22 cellular contexts compared by ENCODE assay signal in genomic region chr16:21179126-21179982, GRCh38. TPM values are rescaled to one million over a fixed set of nuclear protein-coding genes. Genes with fewer than 3 reads are reported as not detected.
DNase-seq lines count a peak whose midpoint lies in the region; ATAC-seq, FAIRE-seq and TF ChIP-seq lines count a peak whose summit lies in the region.
"Had no signal": no experiment of that assay in that cellular context is flagged by ENCODE, and none has a peak within 500 bp of the region (broad histone marks: within the 10 kb centered on the region; RNA-seq: fewer than 3 reads in every experiment).

No MANE protein-coding gene starts in this region.

- no peak for TF ChIP-seq POLR2A in K562 (conservative IDR thresholded peaks at IDR 0.05)

- no peaks in the 10 kb centered on the region for H3K9me1 ChIP-seq in K562 (ENCODE audit: control insufficient read depth, insufficient read depth, low read length)

- peaks cover 2% of the 10 kb centered on the region for H3K9me3 Mint-ChIP-seq in Calu3 (ENCODE audit: low read depth, unreplicated experiment)

- no peak overlapping the region for H3K27ac ChIP-seq in K562 (ENCODE audit: extremely low read depth, low read depth, low read length)
- peak overlapping the region; percentile 52 for H3K27ac ChIP-seq in left ventricle myocardium inferior (replicated peaks)
- H3K27ac ChIP-seq in hepatocyte = no peak overlapping the region
- H3K27ac ChIP-seq: BLaER1, PC-9 had no signal

- H3K79me2 ChIP-seq in K562 (ENCODE audit: control insufficient read depth, insufficient read depth, low read length) = no peaks in the 10 kb centered on the region
- H3K79me2 ChIP-seq in hepatocyte = no peaks in the 10 kb centered on the region

- DNase-seq in Calu3 (no peak), K562 (ENCODE audit: extremely low read depth in 1 of 4, low spot score in 3 of 4) (no peak), left ventricle myocardium inferior (no peak), sciatic nerve (ENCODE audit: low spot score) (peak; percentile 73), GDM1 (lab: John Stamatoyannopoulos, UW) (no peak), hepatocyte (ENCODE audit: low spot score) (no peak)
- DNase-seq: CD4-positive, alpha-beta memory T cell; GOT3; NCI-H1048; NCI-H1436; NCI-H1930; NCI-H345; NCI-H524 treated with DMSO at 0.1 percent for 48 hours; PC-9 had no signal

- H3K36me3 ChIP-seq in K562 (ENCODE audit: control insufficient read depth, insufficient read depth, low read length) = peaks cover 12% of the 10 kb centered on the region; the same call in 2 of the 3 replicates
- H3K36me3 ChIP-seq in left ventricle myocardium inferior = peaks cover 93% of the 10 kb centered on the region
- H3K36me3 ChIP-seq in hepatocyte (replicated peaks; ENCODE audit: insufficient read depth, low read depth) = no peaks in the 10 kb centered on the region

- H3K27me3 ChIP-seq in K562 (ENCODE audit: control insufficient read depth in 2 of 2, insufficient read depth in 2 of 2, low read length in 2 of 2) (no peaks in the 10 kb centered on the region), left ventricle myocardium inferior (ENCODE audit: low read depth) (no peaks in the 10 kb centered on the region), hepatocyte (no peaks in the 10 kb centered on the region)
- H3K27me3 ChIP-seq: BLaER1 had no signal

- H3K4me1 ChIP-seq in K562 (replicated peaks in 1 of 2; ENCODE audit: control insufficient read depth in 2 of 2, insufficient read depth in 2 of 2, low read length in 2 of 2) = no peaks in the 10 kb centered on the region
- H3K4me1 ChIP-seq in left ventricle myocardium inferior = peaks cover 6% of the 10 kb centered on the region
- no peaks in the 10 kb centered on the region for H3K4me1 ChIP-seq in hepatocyte (ENCODE audit: insufficient read depth)

- H3K9ac ChIP-seq in K562 (ENCODE audit: insufficient read depth in 1 of 2, low read depth in 2 of 2, low read length in 2 of 2) = no peak overlapping the region
- H3K9ac ChIP-seq: BLaER1 had no signal

- no peaks in the 10 kb centered on the region for H3K9me2 ChIP-seq in hepatocyte (replicated peaks; ENCODE audit: insufficient read depth)

- H3K36me3 Mint-ChIP-seq in Calu3 (ENCODE audit: insufficient read depth, unreplicated experiment) = peaks cover 43% of the 10 kb centered on the region

- 75% methylated on average over 13 of the region's 13 CpGs for WGBS in K562 (ENCODE audit: insufficient coverage, low coverage, missing lambda C conversion rate)
- WGBS in hepatocyte (ENCODE audit: low lambda C conversion rate, missing lambda C conversion rate) = 92% methylated on average over 13 of the region's 13 CpGs

- in situ Hi-C loops in K562 (cut with MboI) = no loop called here

- H3K9me3 ChIP-seq in K562 (replicated peaks; ENCODE audit: control insufficient read depth, insufficient read depth, low read depth, low read length) = 0 out of 2 replicates have a peak, but pooled peaks cover 3% of the 10 kb centered on the region
- no peaks in the 10 kb centered on the region for H3K9me3 ChIP-seq in left ventricle myocardium inferior (replicated peaks)
- no peaks in the 10 kb centered on the region for H3K9me3 ChIP-seq in hepatocyte (ENCODE audit: low read depth)

- H3K4me3 Mint-ChIP-seq in Calu3 (ENCODE audit: low read depth, unreplicated experiment) = no peak overlapping the region
- H3K4me3 Mint-ChIP-seq: CD4-positive, alpha-beta memory T cell had no signal

- TF ChIP-seq EP300 in K562 (IDR thresholded peaks at IDR 0.05; ENCODE audit: low read length) = no peak

- FAIRE-seq in K562 (lab: Jason Lieb, UNC) = no peak
- FAIRE-seq: A204.1, GM12878, GM18507 had no signal

- TF ChIP-seq CTCF in Calu3 (IDR thresholded peaks at IDR 0.05; ENCODE audit: unreplicated experiment) (no peak), K562 (IDR thresholded peaks at IDR 0.05 in 2 of 3, conservative IDR thresholded peaks at IDR 0.05 in 1 of 3; ENCODE audit: insufficient read depth in 2 of 3, low read depth in 1 of 3, low read length in 3 of 3) (no peak), left ventricle myocardium inferior (IDR thresholded peaks at IDR 0.05; ENCODE audit: borderline replicate concordance) (no peak), hepatocyte (IDR thresholded peaks at IDR 0.05; ENCODE audit: poor library complexity) (no peak)

- H3K4me1 Mint-ChIP-seq in Calu3 (ENCODE audit: low read depth, unreplicated experiment) = no peaks in the 10 kb centered on the region
- H3K4me1 Mint-ChIP-seq: CD4-positive, alpha-beta memory T cell had no signal

- no peak overlapping the region for H2AFZ ChIP-seq in K562 (ENCODE audit: low read depth, low read length)
- no peak overlapping the region for H2AFZ ChIP-seq in hepatocyte
- H2AFZ ChIP-seq: PC-9 had no signal

- no peak for TF ChIP-seq RAD21 in K562 (CRISPR knock-in tag; conservative IDR thresholded peaks at IDR 0.05 in 1 of 2, IDR thresholded peaks at IDR 0.05 in 1 of 2)

- H3K27ac Mint-ChIP-seq in Calu3 (ENCODE audit: unreplicated experiment) = no peak overlapping the region

- H3K4me3 ChIP-seq in K562 (no peak overlapping the region), left ventricle myocardium inferior (no peak overlapping the region), hepatocyte (no peak overlapping the region)
- H3K4me3 ChIP-seq: BLaER1, GM12878, PC-9 had no signal

- TSS peak; percentile 26 for BruUV-seq in Calu3 (replicated peaks; lab: Mats Ljungman, UMichigan)
- TSS peak; percentile 32 for BruUV-seq in K562 (replicated peaks; lab: Mats Ljungman, UMichigan)

- CTCF ChIA-PET in Calu3 (lab: Charles Lee) (interaction anchor here (0.5 to 2.0 kb wide), 4 partner anchors 16 to 1348 kb away, joined by 3 to 7 read pairs (median 3); no protein-coding TSS in a partner anchor), K562 (lab: Yijun Ruan, JAX; ENCODE audit: low intra/inter-chr PET ratio) (no interaction called here)

- no peaks in the 10 kb centered on the region for H3K27me3 Mint-ChIP-seq in Calu3 (ENCODE audit: unreplicated experiment)
- H3K27me3 Mint-ChIP-seq: CD4-positive, alpha-beta memory T cell had no signal

- H3K4me2 ChIP-seq in K562 (ENCODE audit: insufficient read depth, low read length) (no peak overlapping the region), hepatocyte (no peak overlapping the region)
- H3K4me2 ChIP-seq: BLaER1, PC-9 had no signal

- no peaks in the 10 kb centered on the region for H4K20me1 ChIP-seq in K562 (replicated peaks; ENCODE audit: control insufficient read depth, insufficient read depth, low read length)
- no peaks in the 10 kb centered on the region for H4K20me1 ChIP-seq in hepatocyte (ENCODE audit: insufficient read depth, poor library complexity, severe bottlenecking)
- H4K20me1 ChIP-seq: BLaER1 had no signal

- POLR2A ChIA-PET in K562 (lab: Yijun Ruan, JAX) = interaction anchor here (0.7 kb wide), 1 partner anchor 96 kb away, joined by 3 read pairs; no protein-coding TSS in a partner anchor

- ATAC-seq in K562 = no peak
- ATAC-seq in sciatic nerve = peak; percentile 98
- ATAC-seq in GM21786 (IDR thresholded peaks at IDR 0.05; ENCODE audit: unreplicated experiment) = no peak
- ATAC-seq: GM12878, HCT116 had no signal

- intact Hi-C loops in Calu3 (cut with micrococcal nuclease; ENCODE audit: unreplicated experiment) = no loop called here
- intact Hi-C loops in K562 (cut with micrococcal nuclease) = no loop called here
- intact Hi-C loops in left ventricle myocardium inferior (cut with micrococcal nuclease) = no loop called here
- intact Hi-C loops in sciatic nerve (cut with DNase I) = no loop called here

RNA-seq across cellular contexts. Expression of gene LDAF1, which starts 20.9 kb away (rescaled TPM):
- 46.7 and 50.1 TPM in 2 replicates for total RNA-seq in Calu3 (2022)
- 9.6 and 10.6 TPM in 2 replicates for total RNA-seq in K562 (2011; cell fraction: chromatin; rRNA removed; ENCODE audit: low replicate concordance)
- 17.2 and 17.6 TPM in 2 replicates for total RNA-seq in K562 (2011; cell fraction: nucleolus; rRNA removed)
- total RNA-seq in K562 (2011; cell fraction: nucleoplasm; rRNA removed) = 11.7 and 12.3 TPM in 2 replicates
- total RNA-seq in K562 (2014; rRNA removed) = 7.3 and 9.3 TPM in 2 replicates
- 12.6 and 15.3 TPM in 2 replicates for total RNA-seq in K562 (2014; rRNA removed; fragmentation: Illumina TruSeq; extraction: Trizol)
- 7.0 and 7.4 TPM in 2 replicates for total RNA-seq in K562 (2015; rRNA removed; fragmentation: Illumina TruSeq; extraction: Trizol)
- 11.8 and 13.1 TPM in 2 replicates for total RNA-seq in K562 (2021)
- polyA plus RNA-seq in K562 (2011; rRNA removed) = 10.4 and 15.0 TPM in 2 replicates
- polyA plus RNA-seq in K562 (2011; cell fraction: cytosol; rRNA removed) = 12.6 and 17.0 TPM in 2 replicates
- 4.7 and 8.8 TPM in 2 replicates for polyA plus RNA-seq in K562 (2011; cell fraction: nucleus; rRNA removed)
- polyA plus RNA-seq in K562 (2012) = 11.8 and 19.0 TPM in 2 replicates
- polyA plus RNA-seq in K562 (2014; fragmentation: Illumina TruSeq; extraction: Trizol) = 11.9 and 12.5 TPM in 2 replicates
- 10 to 100 TPM; 13.7 to 20.1 TPM for polyA plus RNA-seq in K562 (2014; fragmentation: Nextera tagmentation; extraction: Ambion mirVana)
- polyA plus RNA-seq in K562 (2014; rRNA removed) = 7.5 and 7.7 TPM in 2 replicates
- 20.8 and 21.2 TPM in 2 replicates for polyA minus RNA-seq in K562 (2011; rRNA and poly(A)+ RNA removed)
- 11.4 and 11.6 TPM in 2 replicates for polyA minus RNA-seq in K562 (2011; cell fraction: cytosol; rRNA and poly(A)+ RNA removed)
- polyA minus RNA-seq in K562 (2011; cell fraction: nucleus; rRNA and poly(A)+ RNA removed) = 6.6 and 9.1 TPM in 2 replicates
- total RNA-seq in left ventricle myocardium inferior = 133 TPM
- total RNA-seq in sciatic nerve = 29.7 TPM
- 32.4 and 37.4 TPM in 2 replicates for total RNA-seq in hepatocyte
- polyA plus RNA-seq in hepatocyte = 10.2 and 16.0 TPM in 2 replicates

RNA-seq across cellular contexts. Expression of gene DNAH3, which starts 28.7 kb away (rescaled TPM):
- total RNA-seq in Calu3 (2022) = 0.21 and 0.64 TPM in 2 replicates
- 0.49 and 1.1 TPM in 2 replicates for total RNA-seq in K562 (2011; cell fraction: chromatin; rRNA removed; ENCODE audit: low replicate concordance)
- total RNA-seq in K562 (2011; cell fraction: nucleolus; rRNA removed) = 0.26 and 0.50 TPM in 2 replicates
- total RNA-seq in K562 (2011; cell fraction: nucleoplasm; rRNA removed) = 0.22 and 0.31 TPM in 2 replicates
- 0.12 and 0.50 TPM in 2 replicates for total RNA-seq in K562 (2014; rRNA removed)
- 0.38 and 0.44 TPM in 2 replicates for total RNA-seq in K562 (2014; rRNA removed; fragmentation: Illumina TruSeq; extraction: Trizol)
- 0.40 and 0.45 TPM in 2 replicates for total RNA-seq in K562 (2015; rRNA removed; fragmentation: Illumina TruSeq; extraction: Trizol)
- total RNA-seq in K562 (2021) = 0.33 and 0.49 TPM in 2 replicates
- 0.14 and 0.32 TPM in 2 replicates for polyA plus RNA-seq in K562 (2011; rRNA removed)
- polyA plus RNA-seq in K562 (2011; cell fraction: cytosol; rRNA removed) = 0.12 and 0.15 TPM in 2 replicates
- polyA plus RNA-seq in K562 (2011; cell fraction: nucleus; rRNA removed) = 0.37 and 0.94 TPM in 2 replicates
- polyA plus RNA-seq in K562 (2012) = 0.47 and 1.4 TPM in 2 replicates
- polyA plus RNA-seq in K562 (2014; fragmentation: Illumina TruSeq; extraction: Trizol) = 0.36 and 0.39 TPM in 2 replicates
- under 1 TPM; 0.65 to 0.84 TPM for polyA plus RNA-seq in K562 (2014; fragmentation: Nextera tagmentation; extraction: Ambion mirVana)
- polyA plus RNA-seq in K562 (2014; rRNA removed) = 0.53 and 0.94 TPM in 2 replicates
- polyA minus RNA-seq in K562 (2011; rRNA and poly(A)+ RNA removed) = 0.30 and 0.63 TPM in 2 replicates
- not detected in 2 replicates for polyA minus RNA-seq in K562 (2011; cell fraction: cytosol; rRNA and poly(A)+ RNA removed)
- 0.22 and 0.40 TPM in 2 replicates for polyA minus RNA-seq in K562 (2011; cell fraction: nucleus; rRNA and poly(A)+ RNA removed)
- total RNA-seq in left ventricle myocardium inferior = 1.8 TPM
- total RNA-seq in sciatic nerve = 0.36 TPM
- total RNA-seq in hepatocyte = 0.12 and 0.37 TPM in 2 replicates
- 0.02 and 0.33 TPM in 2 replicates for polyA plus RNA-seq in hepatocyte
- total RNA-seq: CD4-positive, alpha-beta memory T cell; M059J had no signal
- polyA plus RNA-seq: CD4-positive, alpha-beta memory T cell had no signal

RNA-seq across cellular contexts. Expression of gene ZP2, which starts 32.0 kb away (rescaled TPM):
- total RNA-seq in Calu3 (2022) (not detected in 2 replicates), K562 (2014; rRNA removed) (not detected in 2 replicates), K562 (2014; rRNA removed; fragmentation: Illumina TruSeq; extraction: Trizol) (not detected in 2 replicates), K562 (2015; rRNA removed; fragmentation: Illumina TruSeq; extraction: Trizol) (not detected in 2 replicates), K562 (2021) (not detected in 2 replicates), left ventricle myocardium inferior (not detected), sciatic nerve (not detected), hepatocyte (0.20 TPM in 1 of 2 replicates, not detected in the other)
- not detected in 2 replicates for total RNA-seq in K562 (2011; cell fraction: chromatin; rRNA removed; ENCODE audit: low replicate concordance)
- not detected in 2 replicates for total RNA-seq in K562 (2011; cell fraction: nucleolus; rRNA removed)
- not detected in 2 replicates for total RNA-seq in K562 (2011; cell fraction: nucleoplasm; rRNA removed)
- polyA plus RNA-seq in K562 (2011; rRNA removed) (not detected in 2 replicates), K562 (2014; fragmentation: Illumina TruSeq; extraction: Trizol) (not detected in 2 replicates), K562 (2014; fragmentation: Nextera tagmentation; extraction: Ambion mirVana) (not detected), K562 (2014; rRNA removed) (not detected in 2 replicates), hepatocyte (not detected in 2 replicates)
- not detected in 2 replicates for polyA plus RNA-seq in K562 (2011; cell fraction: cytosol; rRNA removed)
- polyA plus RNA-seq in K562 (2011; cell fraction: nucleus; rRNA removed) = not detected in 2 replicates
- polyA plus RNA-seq in K562 (2012) = not detected in 2 replicates
- not detected in 2 replicates for polyA minus RNA-seq in K562 (2011; rRNA and poly(A)+ RNA removed)
- not detected in 2 replicates for polyA minus RNA-seq in K562 (2011; cell fraction: cytosol; rRNA and poly(A)+ RNA removed)
- polyA minus RNA-seq in K562 (2011; cell fraction: nucleus; rRNA and poly(A)+ RNA removed) = not detected in 2 replicates
- total RNA-seq: CD4-positive, alpha-beta memory T cell; M059J; PC-9; SK-MEL-5 had no signal
- polyA plus RNA-seq: CD4-positive, alpha-beta memory T cell had no signal

RNA-seq across cellular contexts. Expression of gene ANKS4B, which starts 54.1 kb away (rescaled TPM):
- 3.2 and 5.5 TPM in 2 replicates for total RNA-seq in Calu3 (2022)
- total RNA-seq in K562 (2011; cell fraction: chromatin; rRNA removed; ENCODE audit: low replicate concordance) = not detected in 2 replicates
- total RNA-seq in K562 (2011; cell fraction: nucleolus; rRNA removed) = not detected in 2 replicates
- total RNA-seq in K562 (2011; cell fraction: nucleoplasm; rRNA removed) = not detected in 2 replicates
- not detected in 2 replicates for total RNA-seq in K562 (2014; rRNA removed)
- total RNA-seq in K562 (2014; rRNA removed; fragmentation: Illumina TruSeq; extraction: Trizol) = not detected in 2 replicates
- total RNA-seq in K562 (2015; rRNA removed; fragmentation: Illumina TruSeq; extraction: Trizol) = not detected in 2 replicates
- total RNA-seq in K562 (2021) = not detected in 2 replicates
- not detected in 2 replicates for polyA plus RNA-seq in K562 (2011; rRNA removed)
- not detected in 2 replicates for polyA plus RNA-seq in K562 (2011; cell fraction: cytosol; rRNA removed)
- polyA plus RNA-seq in K562 (2011; cell fraction: nucleus; rRNA removed) = not detected in 2 replicates
- polyA plus RNA-seq in K562 (2012) = not detected in 2 replicates
- polyA plus RNA-seq in K562 (2014; fragmentation: Illumina TruSeq; extraction: Trizol) = not detected in 2 replicates
- polyA plus RNA-seq in K562 (2014; fragmentation: Nextera tagmentation; extraction: Ambion mirVana) = not detected
- not detected in 2 replicates for polyA plus RNA-seq in K562 (2014; rRNA removed)
- not detected in 2 replicates for polyA minus RNA-seq in K562 (2011; rRNA and poly(A)+ RNA removed)
- not detected in 2 replicates for polyA minus RNA-seq in K562 (2011; cell fraction: cytosol; rRNA and poly(A)+ RNA removed)
- not detected in 2 replicates for polyA minus RNA-seq in K562 (2011; cell fraction: nucleus; rRNA and poly(A)+ RNA removed)
- total RNA-seq in left ventricle myocardium inferior = not detected
- not detected for total RNA-seq in sciatic nerve
- 17.9 and 20.9 TPM in 2 replicates for total RNA-seq in hepatocyte
- 6.9 and 7.9 TPM in 2 replicates for polyA plus RNA-seq in hepatocyte
- total RNA-seq: CD4-positive, alpha-beta memory T cell; M059J; PC-9; SK-MEL-5 had no signal
- polyA plus RNA-seq: CD4-positive, alpha-beta memory T cell had no signal
